1 cellular context compared by ENCODE assay signal in the genomic region with DNA sequence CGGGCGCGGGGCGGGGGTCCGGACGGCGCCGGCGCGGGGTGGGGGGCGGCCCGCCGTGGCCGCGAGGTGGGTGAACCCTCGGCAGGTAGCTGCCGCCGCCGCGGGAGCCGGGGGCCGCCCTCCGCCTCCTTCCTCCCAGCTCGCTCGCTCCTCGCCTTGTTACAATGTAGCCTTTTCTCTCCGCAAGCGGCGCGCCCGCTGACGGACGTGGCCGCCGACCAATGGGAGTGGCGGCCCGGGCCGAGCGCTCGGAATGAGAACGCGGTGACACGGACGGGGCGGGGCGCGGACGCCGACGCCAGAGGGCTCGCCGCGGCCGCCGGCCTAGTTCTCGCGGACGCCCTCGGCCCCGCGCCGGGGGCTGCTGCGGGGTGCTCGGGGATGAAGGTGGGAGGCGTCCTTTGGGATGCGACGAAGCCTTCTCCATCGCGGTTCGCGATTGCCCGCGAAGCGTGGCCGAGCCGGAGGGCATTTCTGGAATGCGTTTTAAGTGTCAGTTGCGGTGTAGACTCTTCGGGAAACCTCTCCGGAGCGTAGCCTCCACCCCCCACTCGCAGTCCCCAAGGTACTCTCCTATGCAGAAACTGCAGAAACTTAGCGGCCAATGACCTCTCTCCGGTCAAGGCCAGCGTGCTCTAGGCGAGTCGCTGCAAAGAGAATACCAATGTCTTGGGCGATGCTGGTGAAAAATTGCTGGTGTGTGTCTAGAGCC.
TF ChIP-seq lines count a peak whose summit lies in the region.

No MANE protein-coding gene starts in this region.

TF ChIP-seq in K562, 482 proteins besides CTCF, POLR2A, EP300 and RAD21 (continued from another document and continues in another):
- TF ChIP-seq CREB1 (IDR thresholded peaks at IDR 0.05) (peak; percentile 80), CREB1 (CRISPR knock-in tag; IDR thresholded peaks at IDR 0.05) (peak; percentile 76), PHTF2 (CRISPR knock-in tag; IDR thresholded peaks at IDR 0.05) (no peak), E2F5 (CRISPR knock-in tag; IDR thresholded peaks at IDR 0.05) (no peak), RB1 (IDR thresholded peaks at IDR 0.05; ENCODE audit: low read depth) (peak; percentile 70), TAF1 (IDR thresholded peaks at IDR 0.05; ENCODE audit: control insufficient read depth, extremely low read depth, insufficient read depth, low read length, severe bottlenecking) (peak; percentile 68), KLF1 (tag; IDR thresholded peaks at IDR 0.05) (peak; percentile 50; the same call in 1 of the 2 replicates), C11orf30 (IDR thresholded peaks at IDR 0.05; ENCODE audit: low read depth) (no peak), ZNF586 (CRISPR knock-in tag; conservative IDR thresholded peaks at IDR 0.05) (no peak), ZNF764 (CRISPR knock-in tag; IDR thresholded peaks at IDR 0.05; ENCODE audit: low read depth) (no peak), SNRNP70 (optimal IDR thresholded peaks at IDR 0.05; ENCODE audit: low read depth, low read length) (no peak), DPF2 (IDR thresholded peaks at IDR 0.05) (no peak), MIER1 (IDR thresholded peaks at IDR 0.05; ENCODE audit: low read depth) (no peak), DEAF1 (CRISPR knock-in tag; IDR thresholded peaks at IDR 0.05) (no peak), ZNF695 (CRISPR knock-in tag; IDR thresholded peaks at IDR 0.05) (no peak), FOXJ3 (CRISPR knock-in tag; IDR thresholded peaks at IDR 0.05) (no peak), ILF3 (IDR thresholded peaks at IDR 0.05; ENCODE audit: borderline replicate concordance) (no peak), PCBP2 (IDR thresholded peaks at IDR 0.05; ENCODE audit: low read depth, low read length, poor library complexity, severe bottlenecking) (no peak), GABPB1 (CRISPR knock-in tag; IDR thresholded peaks at IDR 0.05) (peak; percentile 34; the same call in 1 of the 2 replicates), FOXK2 (conservative IDR thresholded peaks at IDR 0.05 in 1 of 2, IDR thresholded peaks at IDR 0.05 in 1 of 2; ENCODE audit: low read depth in 2 of 2) (no peak), SIX5 (IDR thresholded peaks at IDR 0.05; ENCODE audit: borderline replicate concordance in 1 of 2, insufficient read depth in 1 of 2, low read depth in 1 of 2, low read length in 2 of 2) (no peak), NFXL1 (CRISPR knock-in tag; IDR thresholded peaks at IDR 0.05) (no peak), JUN (IDR thresholded peaks at IDR 0.05; ENCODE audit: borderline replicate concordance, low read depth, low read length) (no peak), JUN (CRISPR knock-in tag; IDR thresholded peaks at IDR 0.05; ENCODE audit: borderline replicate concordance) (no peak), ZNF79 (CRISPR knock-in tag; IDR thresholded peaks at IDR 0.05; ENCODE audit: low read depth) (no peak), ZBTB1 (CRISPR knock-in tag; IDR thresholded peaks at IDR 0.05; ENCODE audit: borderline replicate concordance, low read depth) (no peak), RBM25 (IDR thresholded peaks at IDR 0.05; ENCODE audit: low read depth, low read length, severe bottlenecking) (peak; percentile 99), PHB2 (IDR thresholded peaks at IDR 0.05; ENCODE audit: low read depth) (no peak), ZC3H11A (IDR thresholded peaks at IDR 0.05; ENCODE audit: low read depth, low read length) (no peak), NBN (IDR thresholded peaks at IDR 0.05; ENCODE audit: low read depth) (no peak), NUFIP1 (IDR thresholded peaks at IDR 0.05; ENCODE audit: partially characterized antibody) (no peak), GATA2 (CRISPR knock-in tag; IDR thresholded peaks at IDR 0.05) (no peak), DNMT1 (IDR thresholded peaks at IDR 0.05) (no peak), ATF2 (CRISPR knock-in tag; IDR thresholded peaks at IDR 0.05) (no peak), ZNF174 (CRISPR knock-in tag; IDR thresholded peaks at IDR 0.05) (no peak), ATF6 (CRISPR knock-in tag; IDR thresholded peaks at IDR 0.05) (no peak), SRSF1 (IDR thresholded peaks at IDR 0.05; ENCODE audit: low read depth, low read length) (no peak), NFE2L1 (tag; IDR thresholded peaks at IDR 0.05; ENCODE audit: borderline replicate concordance, low read depth) (no peak), CCNT2 (IDR thresholded peaks at IDR 0.05; ENCODE audit: borderline replicate concordance, extremely low read depth, insufficient read length, low read depth, low read length) (peak; percentile 37), NONO (IDR thresholded peaks at IDR 0.05; ENCODE audit: low read depth in 2 of 2, low read length in 1 of 2) (0 out of 4 replicates have a peak, but pooled peaks of 1 of the 2 experiments have one; percentile 21), CTBP1 (IDR thresholded peaks at IDR 0.05; ENCODE audit: borderline replicate concordance) (peak; percentile 94), RERE (CRISPR knock-in tag; IDR thresholded peaks at IDR 0.05; ENCODE audit: borderline replicate concordance) (no peak), RFX7 (CRISPR knock-in tag; IDR thresholded peaks at IDR 0.05) (no peak)
- TF ChIP-seq, protein P1, sequence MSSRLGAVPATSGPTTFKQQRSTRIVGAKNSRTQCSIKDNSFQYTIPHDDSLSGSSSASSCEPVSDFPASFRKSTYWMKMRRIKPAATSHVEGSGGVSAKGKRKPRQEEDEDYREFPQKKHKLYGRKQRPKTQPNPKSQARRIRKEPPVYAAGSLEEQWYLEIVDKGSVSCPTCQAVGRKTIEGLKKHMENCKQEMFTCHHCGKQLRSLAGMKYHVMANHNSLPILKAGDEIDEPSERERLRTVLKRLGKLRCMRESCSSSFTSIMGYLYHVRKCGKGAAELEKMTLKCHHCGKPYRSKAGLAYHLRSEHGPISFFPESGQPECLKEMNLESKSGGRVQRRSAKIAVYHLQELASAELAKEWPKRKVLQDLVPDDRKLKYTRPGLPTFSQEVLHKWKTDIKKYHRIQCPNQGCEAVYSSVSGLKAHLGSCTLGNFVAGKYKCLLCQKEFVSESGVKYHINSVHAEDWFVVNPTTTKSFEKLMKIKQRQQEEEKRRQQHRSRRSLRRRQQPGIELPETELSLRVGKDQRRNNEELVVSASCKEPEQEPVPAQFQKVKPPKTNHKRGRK (tag; IDR thresholded peaks at IDR 0.05) = no peak
- TF ChIP-seq, protein P2, sequence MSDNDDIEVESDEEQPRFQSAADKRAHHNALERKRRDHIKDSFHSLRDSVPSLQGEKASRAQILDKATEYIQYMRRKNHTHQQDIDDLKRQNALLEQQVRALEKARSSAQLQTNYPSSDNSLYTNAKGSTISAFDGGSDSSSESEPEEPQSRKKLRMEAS (CRISPR knock-in tag; IDR thresholded peaks at IDR 0.05) = peak; percentile 58
- TF ChIP-seq, protein P3, sequence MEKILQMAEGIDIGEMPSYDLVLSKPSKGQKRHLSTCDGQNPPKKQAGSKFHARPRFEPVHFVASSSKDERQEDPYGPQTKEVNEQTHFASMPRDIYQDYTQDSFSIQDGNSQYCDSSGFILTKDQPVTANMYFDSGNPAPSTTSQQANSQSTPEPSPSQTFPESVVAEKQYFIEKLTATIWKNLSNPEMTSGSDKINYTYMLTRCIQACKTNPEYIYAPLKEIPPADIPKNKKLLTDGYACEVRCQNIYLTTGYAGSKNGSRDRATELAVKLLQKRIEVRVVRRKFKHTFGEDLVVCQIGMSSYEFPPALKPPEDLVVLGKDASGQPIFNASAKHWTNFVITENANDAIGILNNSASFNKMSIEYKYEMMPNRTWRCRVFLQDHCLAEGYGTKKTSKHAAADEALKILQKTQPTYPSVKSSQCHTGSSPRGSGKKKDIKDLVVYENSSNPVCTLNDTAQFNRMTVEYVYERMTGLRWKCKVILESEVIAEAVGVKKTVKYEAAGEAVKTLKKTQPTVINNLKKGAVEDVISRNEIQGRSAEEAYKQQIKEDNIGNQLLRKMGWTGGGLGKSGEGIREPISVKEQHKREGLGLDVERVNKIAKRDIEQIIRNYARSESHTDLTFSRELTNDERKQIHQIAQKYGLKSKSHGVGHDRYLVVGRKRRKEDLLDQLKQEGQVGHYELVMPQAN (IDR thresholded peaks at IDR 0.05; ENCODE audit: borderline replicate concordance) = no peak
- TF ChIP-seq, protein P4, sequence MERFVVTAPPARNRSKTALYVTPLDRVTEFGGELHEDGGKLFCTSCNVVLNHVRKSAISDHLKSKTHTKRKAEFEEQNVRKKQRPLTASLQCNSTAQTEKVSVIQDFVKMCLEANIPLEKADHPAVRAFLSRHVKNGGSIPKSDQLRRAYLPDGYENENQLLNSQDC (CRISPR knock-in tag; IDR thresholded peaks at IDR 0.05) = no peak
- TF ChIP-seq, protein P5, sequence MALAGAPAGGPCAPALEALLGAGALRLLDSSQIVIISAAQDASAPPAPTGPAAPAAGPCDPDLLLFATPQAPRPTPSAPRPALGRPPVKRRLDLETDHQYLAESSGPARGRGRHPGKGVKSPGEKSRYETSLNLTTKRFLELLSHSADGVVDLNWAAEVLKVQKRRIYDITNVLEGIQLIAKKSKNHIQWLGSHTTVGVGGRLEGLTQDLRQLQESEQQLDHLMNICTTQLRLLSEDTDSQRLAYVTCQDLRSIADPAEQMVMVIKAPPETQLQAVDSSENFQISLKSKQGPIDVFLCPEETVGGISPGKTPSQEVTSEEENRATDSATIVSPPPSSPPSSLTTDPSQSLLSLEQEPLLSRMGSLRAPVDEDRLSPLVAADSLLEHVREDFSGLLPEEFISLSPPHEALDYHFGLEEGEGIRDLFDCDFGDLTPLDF (CRISPR knock-in tag; IDR thresholded peaks at IDR 0.05) = no peak
